In genomic region chr5:154986151-154986550, GRCh38 we compare ENCODE assay signal across 1 cellular context.
TF ChIP-seq lines count a peak whose summit lies in the region.

No MANE protein-coding gene starts in this region.

TF ChIP-seq in IMR-90, 13 proteins besides CTCF, POLR2A, EP300 and RAD21 (continued from another document):
- TF ChIP-seq CHD1 (IDR thresholded peaks at IDR 0.05; ENCODE audit: low read depth, low read length) (no peak), RFX5 (IDR thresholded peaks at IDR 0.05; ENCODE audit: low read depth, low read length) (no peak)
